In the genomic region with DNA sequence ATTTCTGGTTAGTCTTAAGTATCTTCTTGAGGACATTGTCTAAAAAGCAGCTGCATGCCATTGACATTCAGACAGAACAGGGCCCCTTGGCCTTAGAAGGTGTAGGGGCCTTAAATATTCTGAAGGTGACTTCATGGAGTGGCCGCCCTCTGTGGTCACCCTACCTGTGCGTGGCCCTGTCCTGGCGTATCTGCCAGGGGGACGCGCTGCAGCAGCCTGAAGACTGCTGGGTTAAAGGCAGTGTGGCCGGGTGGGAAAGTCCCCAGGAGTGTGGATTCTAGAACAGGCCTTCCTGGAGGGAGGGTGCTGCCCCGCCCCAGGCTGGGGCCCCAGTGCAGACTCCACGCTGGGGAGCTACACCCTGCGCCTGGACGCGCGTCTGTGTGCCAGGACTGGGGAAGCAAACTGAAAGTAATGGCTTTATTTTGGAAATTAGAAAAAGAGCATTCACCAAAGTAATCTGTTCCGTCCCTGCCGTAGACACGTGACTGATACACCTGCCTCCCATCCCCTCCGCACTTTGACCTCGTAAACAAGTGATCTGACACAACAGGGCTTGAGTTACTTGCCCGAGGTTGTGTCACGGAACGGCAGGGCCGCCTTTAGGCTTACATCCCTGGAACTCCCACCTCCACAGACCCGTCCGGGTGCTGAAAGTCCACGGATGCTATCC, we compare ENCODE assay signal across 1 cellular context.
A peak's percentile ranks its signal among the peaks of the same experiment; 100 is the strongest.
TF ChIP-seq lines count a peak whose summit lies in the region.

No MANE protein-coding gene starts in this region.

TF ChIP-seq in HepG2, 621 proteins besides CTCF, POLR2A, EP300 and RAD21 (continued from another document and continues in another):
- TF ChIP-seq, protein P1, sequence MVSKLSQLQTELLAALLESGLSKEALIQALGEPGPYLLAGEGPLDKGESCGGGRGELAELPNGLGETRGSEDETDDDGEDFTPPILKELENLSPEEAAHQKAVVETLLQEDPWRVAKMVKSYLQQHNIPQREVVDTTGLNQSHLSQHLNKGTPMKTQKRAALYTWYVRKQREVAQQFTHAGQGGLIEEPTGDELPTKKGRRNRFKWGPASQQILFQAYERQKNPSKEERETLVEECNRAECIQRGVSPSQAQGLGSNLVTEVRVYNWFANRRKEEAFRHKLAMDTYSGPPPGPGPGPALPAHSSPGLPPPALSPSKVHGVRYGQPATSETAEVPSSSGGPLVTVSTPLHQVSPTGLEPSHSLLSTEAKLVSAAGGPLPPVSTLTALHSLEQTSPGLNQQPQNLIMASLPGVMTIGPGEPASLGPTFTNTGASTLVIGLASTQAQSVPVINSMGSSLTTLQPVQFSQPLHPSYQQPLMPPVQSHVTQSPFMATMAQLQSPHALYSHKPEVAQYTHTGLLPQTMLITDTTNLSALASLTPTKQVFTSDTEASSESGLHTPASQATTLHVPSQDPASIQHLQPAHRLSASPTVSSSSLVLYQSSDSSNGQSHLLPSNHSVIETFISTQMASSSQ (IDR thresholded peaks at IDR 0.05; ENCODE audit: low read depth) = no peak
- TF ChIP-seq, protein P1 (CRISPR knock-in tag; IDR thresholded peaks at IDR 0.05; ENCODE audit: borderline replicate concordance) = no peak
- TF ChIP-seq IRF2 (CRISPR knock-in tag; IDR thresholded peaks at IDR 0.05) (peak; percentile 84), NONO (IDR thresholded peaks at IDR 0.05) (no peak), NONO (CRISPR knock-in tag; conservative IDR thresholded peaks at IDR 0.05) (peak; percentile 58), ZMYM3 (CRISPR knock-in tag; IDR thresholded peaks at IDR 0.05) (peak; percentile 41; the same call in 1 of the 2 replicates), ZNF776 (CRISPR knock-in tag; IDR thresholded peaks at IDR 0.05) (no peak), ZNF781 (CRISPR knock-in tag; IDR thresholded peaks at IDR 0.05; ENCODE audit: borderline replicate concordance, not compliant biosample characterization) (no peak), FOXC1 (CRISPR knock-in tag; IDR thresholded peaks at IDR 0.05; ENCODE audit: borderline replicate concordance) (peak; percentile 84; the same call in 1 of the 2 replicates), SIX4 (CRISPR knock-in tag; IDR thresholded peaks at IDR 0.05) (peak; percentile 42; the same call in 1 of the 2 replicates), THYN1 (CRISPR knock-in tag; IDR thresholded peaks at IDR 0.05; ENCODE audit: borderline replicate concordance, low read depth) (no peak), PLRG1 (conservative IDR thresholded peaks at IDR 0.05) (no peak), MYC (CRISPR knock-in tag; IDR thresholded peaks at IDR 0.05; ENCODE audit: borderline replicate concordance) (peak; percentile 79), MXD4 (CRISPR knock-in tag; IDR thresholded peaks at IDR 0.05) (peak; percentile 65), REPIN1 (CRISPR knock-in tag; IDR thresholded peaks at IDR 0.05; ENCODE audit: borderline replicate concordance, low read depth) (peak; percentile 34; the same call in 1 of the 2 replicates), CBFB (CRISPR knock-in tag; IDR thresholded peaks at IDR 0.05) (no peak; the same call in 1 of the 2 replicates), ZFY (CRISPR knock-in tag; IDR thresholded peaks at IDR 0.05) (peak; percentile 84), ZFX (CRISPR knock-in tag; IDR thresholded peaks at IDR 0.05; ENCODE audit: low read depth) (peak; percentile 83), ZNF790 (CRISPR knock-in tag; IDR thresholded peaks at IDR 0.05; ENCODE audit: borderline replicate concordance) (no peak), ZSCAN30 (CRISPR knock-in tag; IDR thresholded peaks at IDR 0.05) (0 out of 2 replicates have a peak, but pooled peaks have one; percentile 26), TEAD2 (CRISPR knock-in tag; IDR thresholded peaks at IDR 0.05) (no peak), ZSCAN29 (CRISPR knock-in tag; conservative IDR thresholded peaks at IDR 0.05) (no peak), POLR2G (IDR thresholded peaks at IDR 0.05; ENCODE audit: low read depth, low read length) (peak; percentile 47; the same call in 1 of the 2 replicates), KAT7 (CRISPR knock-in tag; IDR thresholded peaks at IDR 0.05; ENCODE audit: borderline replicate concordance) (no peak; the same call in 1 of the 2 replicates), FOSL2 (CRISPR knock-in tag; IDR thresholded peaks at IDR 0.05) (peak; percentile 68), ZKSCAN8 (CRISPR knock-in tag; IDR thresholded peaks at IDR 0.05; ENCODE audit: borderline replicate concordance) (no peak), SIX1 (CRISPR knock-in tag; IDR thresholded peaks at IDR 0.05; ENCODE audit: borderline replicate concordance) (peak; percentile 38; the same call in 1 of the 2 replicates), CCAR2 (optimal IDR thresholded peaks at IDR 0.05; ENCODE audit: low read depth, low read length) (no peak), ZNF292 (CRISPR knock-in tag; IDR thresholded peaks at IDR 0.05; ENCODE audit: borderline replicate concordance, low read depth) (no peak; the same call in 1 of the 2 replicates), KDM6A (CRISPR knock-in tag; IDR thresholded peaks at IDR 0.05; ENCODE audit: low read depth) (0 out of 2 replicates have a peak, but pooled peaks have one; percentile 55)
- TF ChIP-seq, protein P2, sequence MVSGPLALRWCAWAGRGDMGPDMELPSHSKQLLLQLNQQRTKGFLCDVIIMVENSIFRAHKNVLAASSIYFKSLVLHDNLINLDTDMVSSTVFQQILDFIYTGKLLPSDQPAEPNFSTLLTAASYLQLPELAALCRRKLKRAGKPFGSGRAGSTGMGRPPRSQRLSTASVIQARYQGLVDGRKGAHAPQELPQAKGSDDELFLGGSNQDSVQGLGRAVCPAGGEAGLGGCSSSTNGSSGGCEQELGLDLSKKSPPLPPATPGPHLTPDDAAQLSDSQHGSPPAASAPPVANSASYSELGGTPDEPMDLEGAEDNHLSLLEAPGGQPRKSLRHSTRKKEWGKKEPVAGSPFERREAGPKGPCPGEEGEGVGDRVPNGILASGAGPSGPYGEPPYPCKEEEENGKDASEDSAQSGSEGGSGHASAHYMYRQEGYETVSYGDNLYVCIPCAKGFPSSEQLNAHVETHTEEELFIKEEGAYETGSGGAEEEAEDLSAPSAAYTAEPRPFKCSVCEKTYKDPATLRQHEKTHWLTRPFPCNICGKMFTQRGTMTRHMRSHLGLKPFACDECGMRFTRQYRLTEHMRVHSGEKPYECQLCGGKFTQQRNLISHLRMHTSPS (CRISPR knock-in tag; IDR thresholded peaks at IDR 0.05; ENCODE audit: low read depth) = no peak
- TF ChIP-seq, protein P3, sequence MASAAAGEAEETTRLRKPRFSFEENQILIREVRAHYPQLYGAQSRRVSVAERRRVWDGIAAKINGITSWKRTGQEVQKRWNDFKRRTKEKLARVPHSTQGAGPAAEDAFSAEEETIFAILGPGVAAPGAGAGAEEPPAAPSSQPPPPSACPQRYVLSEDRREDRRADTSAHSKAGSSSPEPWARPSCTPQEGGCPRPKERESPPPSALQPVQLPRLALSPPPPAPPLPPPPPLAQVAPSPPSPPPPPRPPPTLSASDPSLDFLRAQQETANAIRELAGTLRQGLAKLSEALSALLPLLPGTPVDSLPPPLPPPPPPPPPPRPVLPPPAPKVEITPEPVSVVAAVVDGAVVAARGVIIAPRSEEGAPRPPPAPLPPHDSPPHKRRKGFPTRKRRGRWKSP (CRISPR knock-in tag; IDR thresholded peaks at IDR 0.05) = no peak
- TF ChIP-seq, protein P4, sequence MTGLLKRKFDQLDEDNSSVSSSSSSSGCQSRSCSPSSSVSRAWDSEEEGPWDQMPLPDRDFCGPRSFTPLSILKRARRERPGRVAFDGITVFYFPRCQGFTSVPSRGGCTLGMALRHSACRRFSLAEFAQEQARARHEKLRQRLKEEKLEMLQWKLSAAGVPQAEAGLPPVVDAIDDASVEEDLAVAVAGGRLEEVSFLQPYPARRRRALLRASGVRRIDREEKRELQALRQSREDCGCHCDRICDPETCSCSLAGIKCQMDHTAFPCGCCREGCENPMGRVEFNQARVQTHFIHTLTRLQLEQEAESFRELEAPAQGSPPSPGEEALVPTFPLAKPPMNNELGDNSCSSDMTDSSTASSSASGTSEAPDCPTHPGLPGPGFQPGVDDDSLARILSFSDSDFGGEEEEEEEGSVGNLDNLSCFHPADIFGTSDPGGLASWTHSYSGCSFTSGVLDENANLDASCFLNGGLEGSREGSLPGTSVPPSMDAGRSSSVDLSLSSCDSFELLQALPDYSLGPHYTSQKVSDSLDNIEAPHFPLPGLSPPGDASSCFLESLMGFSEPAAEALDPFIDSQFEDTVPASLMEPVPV (CRISPR knock-in tag; IDR thresholded peaks at IDR 0.05) = 0 out of 2 replicates have a peak, but pooled peaks have one; percentile 56
- TF ChIP-seq, protein P5, sequence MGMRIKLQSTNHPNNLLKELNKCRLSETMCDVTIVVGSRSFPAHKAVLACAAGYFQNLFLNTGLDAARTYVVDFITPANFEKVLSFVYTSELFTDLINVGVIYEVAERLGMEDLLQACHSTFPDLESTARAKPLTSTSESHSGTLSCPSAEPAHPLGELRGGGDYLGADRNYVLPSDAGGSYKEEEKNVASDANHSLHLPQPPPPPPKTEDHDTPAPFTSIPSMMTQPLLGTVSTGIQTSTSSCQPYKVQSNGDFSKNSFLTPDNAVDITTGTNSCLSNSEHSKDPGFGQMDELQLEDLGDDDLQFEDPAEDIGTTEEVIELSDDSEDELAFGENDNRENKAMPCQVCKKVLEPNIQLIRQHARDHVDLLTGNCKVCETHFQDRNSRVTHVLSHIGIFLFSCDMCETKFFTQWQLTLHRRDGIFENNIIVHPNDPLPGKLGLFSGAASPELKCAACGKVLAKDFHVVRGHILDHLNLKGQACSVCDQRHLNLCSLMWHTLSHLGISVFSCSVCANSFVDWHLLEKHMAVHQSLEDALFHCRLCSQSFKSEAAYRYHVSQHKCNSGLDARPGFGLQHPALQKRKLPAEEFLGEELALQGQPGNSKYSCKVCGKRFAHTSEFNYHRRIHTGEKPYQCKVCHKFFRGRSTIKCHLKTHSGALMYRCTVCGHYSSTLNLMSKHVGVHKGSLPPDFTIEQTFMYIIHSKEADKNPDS (CRISPR knock-in tag; IDR thresholded peaks at IDR 0.05) = 0 out of 2 replicates have a peak, but pooled peaks have one; percentile 77
- TF ChIP-seq, protein P6, sequence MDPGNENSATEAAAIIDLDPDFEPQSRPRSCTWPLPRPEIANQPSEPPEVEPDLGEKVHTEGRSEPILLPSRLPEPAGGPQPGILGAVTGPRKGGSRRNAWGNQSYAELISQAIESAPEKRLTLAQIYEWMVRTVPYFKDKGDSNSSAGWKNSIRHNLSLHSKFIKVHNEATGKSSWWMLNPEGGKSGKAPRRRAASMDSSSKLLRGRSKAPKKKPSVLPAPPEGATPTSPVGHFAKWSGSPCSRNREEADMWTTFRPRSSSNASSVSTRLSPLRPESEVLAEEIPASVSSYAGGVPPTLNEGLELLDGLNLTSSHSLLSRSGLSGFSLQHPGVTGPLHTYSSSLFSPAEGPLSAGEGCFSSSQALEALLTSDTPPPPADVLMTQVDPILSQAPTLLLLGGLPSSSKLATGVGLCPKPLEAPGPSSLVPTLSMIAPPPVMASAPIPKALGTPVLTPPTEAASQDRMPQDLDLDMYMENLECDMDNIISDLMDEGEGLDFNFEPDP (CRISPR knock-in tag; conservative IDR thresholded peaks at IDR 0.05) = 0 out of 2 replicates have a peak, but pooled peaks have one; percentile 93
- TF ChIP-seq, protein P7, sequence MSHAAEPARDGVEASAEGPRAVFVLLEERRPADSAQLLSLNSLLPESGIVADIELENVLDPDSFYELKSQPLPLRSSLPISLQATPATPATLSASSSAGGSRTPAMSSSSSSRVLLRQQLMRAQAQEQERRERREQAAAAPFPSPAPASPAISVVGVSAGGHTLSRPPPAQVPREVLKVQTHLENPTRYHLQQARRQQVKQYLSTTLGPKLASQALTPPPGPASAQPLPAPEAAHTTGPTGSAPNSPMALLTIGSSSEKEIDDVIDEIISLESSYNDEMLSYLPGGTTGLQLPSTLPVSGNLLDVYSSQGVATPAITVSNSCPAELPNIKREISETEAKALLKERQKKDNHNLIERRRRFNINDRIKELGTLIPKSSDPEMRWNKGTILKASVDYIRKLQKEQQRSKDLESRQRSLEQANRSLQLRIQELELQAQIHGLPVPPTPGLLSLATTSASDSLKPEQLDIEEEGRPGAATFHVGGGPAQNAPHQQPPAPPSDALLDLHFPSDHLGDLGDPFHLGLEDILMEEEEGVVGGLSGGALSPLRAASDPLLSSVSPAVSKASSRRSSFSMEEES (CRISPR knock-in tag; IDR thresholded peaks at IDR 0.05) = peak; percentile 86
- TF ChIP-seq, protein P8, sequence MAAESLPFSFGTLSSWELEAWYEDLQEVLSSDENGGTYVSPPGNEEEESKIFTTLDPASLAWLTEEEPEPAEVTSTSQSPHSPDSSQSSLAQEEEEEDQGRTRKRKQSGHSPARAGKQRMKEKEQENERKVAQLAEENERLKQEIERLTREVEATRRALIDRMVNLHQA (CRISPR knock-in tag; IDR thresholded peaks at IDR 0.05) = no peak
- TF ChIP-seq, protein P9, sequence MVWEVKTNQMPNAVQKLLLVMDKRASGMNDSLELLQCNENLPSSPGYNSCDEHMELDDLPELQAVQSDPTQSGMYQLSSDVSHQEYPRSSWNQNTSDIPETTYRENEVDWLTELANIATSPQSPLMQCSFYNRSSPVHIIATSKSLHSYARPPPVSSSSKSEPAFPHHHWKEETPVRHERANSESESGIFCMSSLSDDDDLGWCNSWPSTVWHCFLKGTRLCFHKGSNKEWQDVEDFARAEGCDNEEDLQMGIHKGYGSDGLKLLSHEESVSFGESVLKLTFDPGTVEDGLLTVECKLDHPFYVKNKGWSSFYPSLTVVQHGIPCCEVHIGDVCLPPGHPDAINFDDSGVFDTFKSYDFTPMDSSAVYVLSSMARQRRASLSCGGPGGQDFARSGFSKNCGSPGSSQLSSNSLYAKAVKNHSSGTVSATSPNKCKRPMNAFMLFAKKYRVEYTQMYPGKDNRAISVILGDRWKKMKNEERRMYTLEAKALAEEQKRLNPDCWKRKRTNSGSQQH (CRISPR knock-in tag; IDR thresholded peaks at IDR 0.05; ENCODE audit: low read depth) = no peak
- TF ChIP-seq, protein P10, sequence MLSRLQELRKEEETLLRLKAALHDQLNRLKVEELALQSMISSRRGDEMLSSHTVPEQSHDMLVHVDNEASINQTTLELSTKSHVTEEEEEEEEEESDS (CRISPR knock-in tag; IDR thresholded peaks at IDR 0.05; ENCODE audit: borderline replicate concordance) = 0 out of 2 replicates have a peak, but pooled peaks have one; percentile 39
- TF ChIP-seq, protein P11, sequence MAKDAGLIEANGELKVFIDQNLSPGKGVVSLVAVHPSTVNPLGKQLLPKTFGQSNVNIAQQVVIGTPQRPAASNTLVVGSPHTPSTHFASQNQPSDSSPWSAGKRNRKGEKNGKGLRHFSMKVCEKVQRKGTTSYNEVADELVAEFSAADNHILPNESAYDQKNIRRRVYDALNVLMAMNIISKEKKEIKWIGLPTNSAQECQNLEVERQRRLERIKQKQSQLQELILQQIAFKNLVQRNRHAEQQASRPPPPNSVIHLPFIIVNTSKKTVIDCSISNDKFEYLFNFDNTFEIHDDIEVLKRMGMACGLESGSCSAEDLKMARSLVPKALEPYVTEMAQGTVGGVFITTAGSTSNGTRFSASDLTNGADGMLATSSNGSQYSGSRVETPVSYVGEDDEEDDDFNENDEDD (CRISPR knock-in tag; IDR thresholded peaks at IDR 0.05; ENCODE audit: borderline replicate concordance) = no peak
